Comparison of ENCODE assay signal across 11 cellular contexts in genomic region chr15:77493324-77493907, GRCh38.
DNase-seq lines count a peak whose midpoint lies in the region; ATAC-seq, FAIRE-seq and TF ChIP-seq lines count a peak whose summit lies in the region.
"Had no signal": no experiment of that assay in that cellular context is flagged by ENCODE, and none has a peak within 500 bp of the region (broad histone marks: within the 10 kb centered on the region; RNA-seq: fewer than 3 reads in every experiment).

No MANE protein-coding gene starts in this region.

- H3K27ac ChIP-seq in left ventricle myocardium inferior (replicated peaks) (peak overlapping the region; percentile 95), upper lobe of right lung (peak overlapping the region; percentile 4), tibial nerve (peak overlapping the region in 1 of 4 donors; percentile 28)

- ATAC-seq in left cardiac atrium (no peak), upper lobe of right lung (peak; percentile 34), GM21723 (IDR thresholded peaks at IDR 0.05; ENCODE audit: unreplicated experiment) (no peak)
- no peak for ATAC-seq in central memory CD8-positive, alpha-beta T cell (replicated peaks; ENCODE audit: extremely low read depth, poor library complexity, severe bottlenecking)

- no peaks in the 10 kb centered on the region for H3K27me3 Mint-ChIP-seq in central memory CD8-positive, alpha-beta T cell

- DNase-seq in left ventricle myocardium inferior = no peak
- no peak for DNase-seq in left cardiac atrium
- peak; percentile 30 for DNase-seq in NOMO-1 treated with dmso at 0.1 percent for 144 hours (lab: John Stamatoyannopoulos, UW; ENCODE audit: unreplicated experiment)
- DNase-seq in central memory CD8-positive, alpha-beta T cell (ENCODE audit: low spot score in 2 of 2) = no peak
- DNase-seq in upper lobe of right lung = no peak
- no peak for DNase-seq in tibial nerve (ENCODE audit: low spot score in 2 of 2)
- DNase-seq in RCC 7860 (ENCODE audit: low spot score) = no peak
- DNase-seq: amygdala, trophoblast cell had no signal

- H3K27me3 ChIP-seq in left ventricle myocardium inferior (ENCODE audit: low read depth) (no peaks in the 10 kb centered on the region), upper lobe of right lung (no peaks in the 10 kb centered on the region), tibial nerve (no peaks in the 10 kb centered on the region)

- peaks cover 15% of the 10 kb centered on the region for H3K4me1 Mint-ChIP-seq in central memory CD8-positive, alpha-beta T cell

- H3K27ac Mint-ChIP-seq in central memory CD8-positive, alpha-beta T cell (ENCODE audit: low read depth) = peak overlapping the region; percentile 29

- H3K9me3 ChIP-seq in left ventricle myocardium inferior (replicated peaks) (no peaks in the 10 kb centered on the region), upper lobe of right lung (no peaks in the 10 kb centered on the region), tibial nerve (no peaks in the 10 kb centered on the region)

- H3K36me3 Mint-ChIP-seq in central memory CD8-positive, alpha-beta T cell (ENCODE audit: insufficient read depth) = no peaks in the 10 kb centered on the region

- TF ChIP-seq EP300 in tibial nerve (IDR thresholded peaks at IDR 0.05) = no peak

- intact Hi-C loops in left ventricle myocardium inferior (cut with micrococcal nuclease) = no loop called here
- intact Hi-C loops in left cardiac atrium (cut with DNase I) = loop anchor here in 1 of 2 donors (10.0 kb wide), 1 partner anchor 79 kb away; no protein-coding TSS in a partner anchor
- intact Hi-C loops in upper lobe of right lung (cut with DNase I) = no loop called here

- H3K4me3 ChIP-seq in left ventricle myocardium inferior (no peak overlapping the region), upper lobe of right lung (no peak overlapping the region), tibial nerve (no peak overlapping the region)
- H3K4me3 ChIP-seq: skin epidermis had no signal

- TF ChIP-seq CTCF in left ventricle myocardium inferior (IDR thresholded peaks at IDR 0.05; ENCODE audit: borderline replicate concordance) (no peak), upper lobe of right lung (IDR thresholded peaks at IDR 0.05) (no peak), tibial nerve (IDR thresholded peaks at IDR 0.05) (no peak)

- 73 to 79% methylated on average over 3 of the region's 3 CpGs for WGBS in tibial nerve, 2 donors

- H3K9me3 Mint-ChIP-seq in central memory CD8-positive, alpha-beta T cell = no peaks in the 10 kb centered on the region

- no peak for FAIRE-seq in RCC 7860 (lab: Jason Lieb, UNC)

- no peak overlapping the region for H3K4me3 Mint-ChIP-seq in central memory CD8-positive, alpha-beta T cell

- H3K4me1 ChIP-seq in left ventricle myocardium inferior = peaks cover 80% of the 10 kb centered on the region
- peaks cover 47% of the 10 kb centered on the region for H3K4me1 ChIP-seq in upper lobe of right lung
- H3K4me1 ChIP-seq in tibial nerve = peaks cover 9 to 49% (median 33%) of the 10 kb centered on the region in 4 donors

- no peaks in the 10 kb centered on the region for H3K36me3 ChIP-seq in left ventricle myocardium inferior
- H3K36me3 ChIP-seq in upper lobe of right lung = no peaks in the 10 kb centered on the region
- H3K36me3 ChIP-seq in tibial nerve = no peaks in the 10 kb centered on the region

- TF ChIP-seq POLR2A in tibial nerve (IDR thresholded peaks at IDR 0.05) = no peak
